21 cellular contexts compared by ENCODE assay signal in the genomic region with DNA sequence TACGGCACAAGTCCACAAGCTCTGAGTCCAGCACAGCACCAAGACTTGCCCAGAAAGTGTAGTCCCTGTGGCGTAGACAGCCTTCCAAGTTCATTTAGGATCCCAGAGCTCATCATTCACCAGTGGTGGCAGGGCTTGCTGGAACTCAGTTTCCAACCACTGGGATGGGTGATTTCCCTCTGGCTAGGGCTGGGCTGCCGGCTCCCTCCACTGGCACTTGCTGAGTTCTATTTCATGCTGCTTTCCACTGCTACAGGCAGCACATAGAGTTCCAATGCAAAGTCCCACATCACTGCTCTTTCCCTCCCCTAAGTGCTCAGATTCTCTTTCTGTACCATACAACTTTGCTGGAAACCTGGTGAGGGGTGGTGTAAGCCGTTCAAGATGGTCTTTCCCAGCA.
"Had no signal": no experiment of that assay in that cellular context is flagged by ENCODE, and none has a peak within 500 bp of the region (broad histone marks: within the 10 kb centered on the region; RNA-seq: fewer than 3 reads in every experiment).

No MANE protein-coding gene starts in this region.

- H3K36me3 Mint-ChIP-seq: activated naive CD4-positive, alpha-beta T cell treated with anti-CD3 and anti-CD28 coated beads, Interleukin-2, amount 10 ng/mL, durations not matched to agents 7 days and 5 days had no signal

- H3K4me1 ChIP-seq: esophagus muscularis mucosa, foreskin keratinocyte, heart left ventricle, left ventricle myocardium inferior, spleen, tibial nerve had no signal

- H3K4me3 ChIP-seq: esophagus muscularis mucosa, heart left ventricle, left ventricle myocardium inferior, spleen, tibial nerve had no signal

- ATAC-seq: foreskin keratinocyte, right cardiac atrium had no signal

- DNase-seq: activated CD4-positive, alpha-beta T cell treated with anti-CD3 and anti-CD28 coated beads for 4 hours; activated CD4-positive, alpha-beta T cell treated with anti-CD3 and anti-CD28 coated beads, Interleukin-2, amount 50 U/mL, for 4 hours; activated gamma-delta T cell; activated naive CD4-positive, alpha-beta T cell treated with anti-CD3 and anti-CD28 coated beads, Interleukin-2, amount 10 ng/mL, durations not matched to agents 7 days and 5 days; activated naive CD8-positive, alpha-beta T cell treated with anti-CD3 and anti-CD28 coated beads, Interleukin-2, amount 10 ng/mL, durations not matched to agents 7 days and 5 days; activated T-cell treated with anti-CD3 and anti-CD28 coated beads, Interleukin-2, amount 50 U/mL, for 1 hour; brain microvascular endothelial cell; foreskin keratinocyte; heart left ventricle; left ventricle myocardium inferior; occipital lobe; posterior cingulate gyrus; right cardiac atrium; spleen; stimulated activated naive CD4-positive, alpha-beta T cell treated with Interleukin-2 at 50 U/mL for 16 hours; T-helper 1 cell had no signal

- H3K36me3 ChIP-seq: brain microvascular endothelial cell, esophagus muscularis mucosa, heart left ventricle, left ventricle myocardium inferior, spleen, tibial nerve had no signal

- H3K27ac ChIP-seq: brain microvascular endothelial cell, esophagus muscularis mucosa, foreskin keratinocyte, heart left ventricle, left ventricle myocardium inferior, spleen, tibial nerve had no signal

- H3K4me1 Mint-ChIP-seq: activated naive CD4-positive, alpha-beta T cell treated with anti-CD3 and anti-CD28 coated beads, Interleukin-2, amount 10 ng/mL, durations not matched to agents 7 days and 5 days; activated naive CD8-positive, alpha-beta T cell treated with anti-CD3 and anti-CD28 coated beads, Interleukin-2, amount 10 ng/mL, durations not matched to agents 7 days and 5 days; nephron had no signal

- H3K27me3 ChIP-seq: brain microvascular endothelial cell, esophagus muscularis mucosa, foreskin keratinocyte, heart left ventricle, spleen, tibial nerve had no signal

- H3K27me3 Mint-ChIP-seq: activated naive CD4-positive, alpha-beta T cell treated with anti-CD3 and anti-CD28 coated beads, Interleukin-2, amount 10 ng/mL, durations not matched to agents 7 days and 5 days; activated naive CD8-positive, alpha-beta T cell treated with anti-CD3 and anti-CD28 coated beads, Interleukin-2, amount 10 ng/mL, durations not matched to agents 7 days and 5 days; dendritic cell treated with granulocyte-macrophage colony-stimulating factor and Interleukin-4, amounts not matched to agents 40 ng/mL and 50 ng/mL, for 4 days had no signal

- H3K4me3 Mint-ChIP-seq: activated naive CD4-positive, alpha-beta T cell treated with anti-CD3 and anti-CD28 coated beads, Interleukin-2, amount 10 ng/mL, durations not matched to agents 7 days and 5 days; activated naive CD8-positive, alpha-beta T cell treated with anti-CD3 and anti-CD28 coated beads, Interleukin-2, amount 10 ng/mL, durations not matched to agents 7 days and 5 days; dendritic cell treated with granulocyte-macrophage colony-stimulating factor and Interleukin-4, amounts not matched to agents 40 ng/mL and 50 ng/mL, for 4 days; nephron; T-helper 2 cell treated with Interferon-gamma antibody and Interleukin-4, amounts not matched to agents 5 μg/mL and 100 μg/mL, for 36 hours had no signal

- H3K27ac Mint-ChIP-seq: activated naive CD4-positive, alpha-beta T cell treated with anti-CD3 and anti-CD28 coated beads, Interleukin-2, amount 10 ng/mL, durations not matched to agents 7 days and 5 days; activated naive CD8-positive, alpha-beta T cell treated with anti-CD3 and anti-CD28 coated beads, Interleukin-2, amount 10 ng/mL, durations not matched to agents 7 days and 5 days; dendritic cell treated with granulocyte-macrophage colony-stimulating factor and Interleukin-4, amounts not matched to agents 40 ng/mL and 50 ng/mL, for 4 days; nephron; T-helper 2 cell treated with Interferon-gamma antibody and Interleukin-4, amounts not matched to agents 5 μg/mL and 100 μg/mL, for 36 hours had no signal
